Comparison of ENCODE assay signal across 1 cellular context in the genomic region with DNA sequence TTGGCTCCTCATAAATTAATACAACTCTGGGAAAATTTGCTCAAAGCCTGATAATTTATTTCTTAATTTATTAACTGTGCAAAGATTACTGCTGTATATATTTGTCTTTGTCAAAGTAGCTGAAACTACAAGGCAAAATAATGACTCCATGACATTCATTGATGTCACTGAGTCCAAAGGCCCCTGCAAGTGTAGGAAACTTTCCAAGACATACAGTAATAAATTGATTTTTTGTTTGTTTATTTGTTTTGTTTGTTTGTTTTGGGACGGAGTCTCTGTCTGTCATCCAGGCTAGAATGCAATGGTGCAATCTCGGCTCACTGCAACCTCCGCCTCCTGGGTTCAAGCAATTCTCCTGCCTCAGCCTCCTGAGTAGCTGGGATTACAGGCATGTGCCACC.
TF ChIP-seq lines count a peak whose summit lies in the region.

No MANE protein-coding gene starts in this region.

TF ChIP-seq in liver, 16 proteins besides CTCF, POLR2A, EP300 and RAD21 (continued from another document):
- TF ChIP-seq, protein P1, sequence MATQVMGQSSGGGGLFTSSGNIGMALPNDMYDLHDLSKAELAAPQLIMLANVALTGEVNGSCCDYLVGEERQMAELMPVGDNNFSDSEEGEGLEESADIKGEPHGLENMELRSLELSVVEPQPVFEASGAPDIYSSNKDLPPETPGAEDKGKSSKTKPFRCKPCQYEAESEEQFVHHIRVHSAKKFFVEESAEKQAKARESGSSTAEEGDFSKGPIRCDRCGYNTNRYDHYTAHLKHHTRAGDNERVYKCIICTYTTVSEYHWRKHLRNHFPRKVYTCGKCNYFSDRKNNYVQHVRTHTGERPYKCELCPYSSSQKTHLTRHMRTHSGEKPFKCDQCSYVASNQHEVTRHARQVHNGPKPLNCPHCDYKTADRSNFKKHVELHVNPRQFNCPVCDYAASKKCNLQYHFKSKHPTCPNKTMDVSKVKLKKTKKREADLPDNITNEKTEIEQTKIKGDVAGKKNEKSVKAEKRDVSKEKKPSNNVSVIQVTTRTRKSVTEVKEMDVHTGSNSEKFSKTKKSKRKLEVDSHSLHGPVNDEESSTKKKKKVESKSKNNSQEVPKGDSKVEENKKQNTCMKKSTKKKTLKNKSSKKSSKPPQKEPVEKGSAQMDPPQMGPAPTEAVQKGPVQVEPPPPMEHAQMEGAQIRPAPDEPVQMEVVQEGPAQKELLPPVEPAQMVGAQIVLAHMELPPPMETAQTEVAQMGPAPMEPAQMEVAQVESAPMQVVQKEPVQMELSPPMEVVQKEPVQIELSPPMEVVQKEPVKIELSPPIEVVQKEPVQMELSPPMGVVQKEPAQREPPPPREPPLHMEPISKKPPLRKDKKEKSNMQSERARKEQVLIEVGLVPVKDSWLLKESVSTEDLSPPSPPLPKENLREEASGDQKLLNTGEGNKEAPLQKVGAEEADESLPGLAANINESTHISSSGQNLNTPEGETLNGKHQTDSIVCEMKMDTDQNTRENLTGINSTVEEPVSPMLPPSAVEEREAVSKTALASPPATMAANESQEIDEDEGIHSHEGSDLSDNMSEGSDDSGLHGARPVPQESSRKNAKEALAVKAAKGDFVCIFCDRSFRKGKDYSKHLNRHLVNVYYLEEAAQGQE (IDR thresholded peaks at IDR 0.05): no peak
- TF ChIP-seq NR2F2 (IDR thresholded peaks at IDR 0.05) (no peak), FOXA2 (IDR thresholded peaks at IDR 0.05) (peak; percentile 7), RXRA (IDR thresholded peaks at IDR 0.05) (peak; percentile 41 to 58), JUND (IDR thresholded peaks at IDR 0.05) (peak; percentile 53 to 69), HNF4G (IDR thresholded peaks at IDR 0.05) (peak; percentile 69), HNF4A (conservative IDR thresholded peaks at IDR 0.05) (peak; percentile 77 to 81), EGR1 (IDR thresholded peaks at IDR 0.05; ENCODE audit: low read depth in 2 of 2) (no peak), FOXA1 (IDR thresholded peaks at IDR 0.05) (no peak), TAF1 (conservative IDR thresholded peaks at IDR 0.05) (no peak), SP1 (IDR thresholded peaks at IDR 0.05) (peak; percentile 52), GABPA (IDR thresholded peaks at IDR 0.05 in 1 of 2, conservative IDR thresholded peaks at IDR 0.05 in 1 of 2) (no peak)
- TF ChIP-seq, protein P2, sequence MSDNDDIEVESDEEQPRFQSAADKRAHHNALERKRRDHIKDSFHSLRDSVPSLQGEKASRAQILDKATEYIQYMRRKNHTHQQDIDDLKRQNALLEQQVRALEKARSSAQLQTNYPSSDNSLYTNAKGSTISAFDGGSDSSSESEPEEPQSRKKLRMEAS (IDR thresholded peaks at IDR 0.05): no peak
- TF ChIP-seq, protein P3, sequence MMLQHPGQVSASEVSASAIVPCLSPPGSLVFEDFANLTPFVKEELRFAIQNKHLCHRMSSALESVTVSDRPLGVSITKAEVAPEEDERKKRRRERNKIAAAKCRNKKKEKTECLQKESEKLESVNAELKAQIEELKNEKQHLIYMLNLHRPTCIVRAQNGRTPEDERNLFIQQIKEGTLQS (IDR thresholded peaks at IDR 0.05): no peak
TF ChIP-seq in liver: peak in this region for 7.
